23 cellular contexts compared by ENCODE assay signal in genomic region chr1:10178602-10179407, GRCh38. TPM values are rescaled to one million over a fixed set of nuclear protein-coding genes. Genes with fewer than 3 reads are reported as not detected.
DNase-seq lines count a peak whose midpoint lies in the region; ATAC-seq and TF ChIP-seq lines count a peak whose summit lies in the region.
"Had no signal": no experiment of that assay in that cellular context is flagged by ENCODE, and none has a peak within 500 bp of the region (broad histone marks: within the 10 kb centered on the region; RNA-seq: fewer than 3 reads in every experiment).

No MANE protein-coding gene starts in this region.

- H3K4me1 ChIP-seq in NT2/D1 (ENCODE audit: insufficient read depth, insufficient read length) (peaks cover 2% of the 10 kb centered on the region), mesodermal cell (ENCODE audit: control insufficient read depth, insufficient read depth, low read length, poor library complexity, severe bottlenecking) (peaks cover 16% of the 10 kb centered on the region), ovary (ENCODE audit: insufficient read depth) (no peaks in the 10 kb centered on the region)
- H3K4me1 ChIP-seq: Caco-2, sigmoid colon had no signal

- no peaks in the 10 kb centered on the region for H3K27me3 ChIP-seq in NT2/D1 (ENCODE audit: insufficient read depth, insufficient read length)
- H3K27me3 ChIP-seq in ovary, result no peaks in the 10 kb centered on the region
- H3K27me3 ChIP-seq: sigmoid colon had no signal

- H3K36me3 ChIP-seq in NT2/D1 (ENCODE audit: insufficient read depth, insufficient read length, low read length) (peaks cover 23% of the 10 kb centered on the region), mesodermal cell (ENCODE audit: control insufficient read depth, insufficient read depth, low read length) (peaks cover 40% of the 10 kb centered on the region), ovary (no peaks in the 10 kb centered on the region)

- no peak for TF ChIP-seq CTCF in endothelial cell (IDR thresholded peaks at IDR 0.05; ENCODE audit: unreplicated experiment)
- TF ChIP-seq CTCF in ovary (IDR thresholded peaks at IDR 0.05), result no peak

- H3K36me3 Mint-ChIP-seq in endothelial cell (ENCODE audit: low read depth, unreplicated experiment), result peaks cover 30% of the 10 kb centered on the region

- ATAC-seq in GM21528 (IDR thresholded peaks at IDR 0.05; ENCODE audit: low FRiP score, unreplicated experiment), result no peak
- ATAC-seq: activated CD4-positive, alpha-beta T cell treated with anti-CD3 and anti-CD28 coated beads for 36 hours; GM12878 had no signal

- TF ChIP-seq EP300 in ovary (IDR thresholded peaks at IDR 0.05), result no peak

- peak overlapping the region; percentile 79 for H3K27ac ChIP-seq in mesodermal cell (ENCODE audit: low read depth, low read length, severe bottlenecking)
- peak overlapping the region in 1 of 2 donors; percentile 49 for H3K27ac ChIP-seq in ovary
- H3K27ac ChIP-seq: epithelial cell of prostate, HL-60, PC-9, sigmoid colon had no signal

- peaks cover 3% of the 10 kb centered on the region for H3K4me1 Mint-ChIP-seq in endothelial cell (ENCODE audit: unreplicated experiment)
- H3K4me1 Mint-ChIP-seq: activated CD4-positive, alpha-beta T cell treated with anti-CD3 and anti-CD28 coated beads for 36 hours had no signal

- no peak overlapping the region for H3K27ac Mint-ChIP-seq in endothelial cell (ENCODE audit: unreplicated experiment)
- H3K27ac Mint-ChIP-seq: activated CD4-positive, alpha-beta T cell treated with anti-CD3 and anti-CD28 coated beads for 36 hours had no signal

- H3K9me3 ChIP-seq in NT2/D1 (ENCODE audit: insufficient read depth, low read length), result no peaks in the 10 kb centered on the region
- H3K9me3 ChIP-seq in mesodermal cell (ENCODE audit: control insufficient read depth, low read length), result no peaks in the 10 kb centered on the region
- no peaks in the 10 kb centered on the region for H3K9me3 ChIP-seq in ovary
- H3K9me3 ChIP-seq: Caco-2, sigmoid colon, SK-N-SH had no signal

- no peaks in the 10 kb centered on the region for H3K9me3 Mint-ChIP-seq in endothelial cell (ENCODE audit: unreplicated experiment)

- peak overlapping the region; percentile 44 for H3K9ac ChIP-seq in NT2/D1 (ENCODE audit: insufficient read length, low read depth)
- H3K9ac ChIP-seq: SK-N-SH had no signal

- H3K4me3 ChIP-seq in NT2/D1 (ENCODE audit: insufficient read length, low read depth), result no peak overlapping the region
- no peak overlapping the region for H3K4me3 ChIP-seq in mesodermal cell (ENCODE audit: extremely low read depth, insufficient read depth, low read length, poor library complexity, severe bottlenecking)
- no peak overlapping the region for H3K4me3 ChIP-seq in ovary
- H3K4me3 ChIP-seq: GM12878, PC-9, sigmoid colon had no signal

- no peak for TF ChIP-seq POLR2A in ovary (IDR thresholded peaks at IDR 0.05)

- intact Hi-C loops in ovary (cut with DNase I), result no loop called here

- H3K4me3 Mint-ChIP-seq in endothelial cell (ENCODE audit: unreplicated experiment), result peak overlapping the region; percentile 37
- H3K4me3 Mint-ChIP-seq: activated CD4-positive, alpha-beta T cell treated with anti-CD3 and anti-CD28 coated beads for 36 hours had no signal

- DNase-seq in NT2/D1 (ENCODE audit: low read depth, low spot score) (peak; percentile 52), endothelial cell (ENCODE audit: low spot score) (no peak), superior temporal gyrus (ENCODE audit: extremely low spot score) (peak; percentile 32), DMS153 treated with DMSO at 0.1 percent for 48 hours (lab: John Stamatoyannopoulos, UW; ENCODE audit: unreplicated experiment) (no peak), ovary (no peak)
- DNase-seq: activated CD4-positive, alpha-beta T cell treated with anti-CD3 and anti-CD28 coated beads for 36 hours; activated effector memory CD4-positive, alpha-beta T cell treated with Interleukin-2 at 50 U/mL for 16 hours; amniotic stem cell; Caco-2; KBM-7; NCI-H2081 treated with DMSO at 0.1 percent for 48 hours; NCI-H748 treated with DMSO at 0.1 percent for 48 hours; occipital lobe; PC-9; sigmoid colon; SK-N-SH; stimulated activated CD4-positive, alpha-beta T cell treated with anti-CD3 and anti-CD28 coated beads, Interleukin-2, amount 100 ng/mL, for 24 hours; T1000 had no signal

- WGBS in mesodermal cell (ENCODE audit: insufficient coverage in 2 of 2), 2 experiments, result 76 to 78% methylated on average over 16 to 19 of the region's 22 CpGs
- WGBS in ovary, 3 donors, result 51 to 73% (median 55%) methylated on average over 22 of the region's 22 CpGs

- H3K27me3 Mint-ChIP-seq in endothelial cell (ENCODE audit: unreplicated experiment), result no peaks in the 10 kb centered on the region
- H3K27me3 Mint-ChIP-seq: activated CD4-positive, alpha-beta T cell treated with anti-CD3 and anti-CD28 coated beads for 36 hours had no signal

RNA-seq across cellular contexts. Expression of gene KIF1B, which starts 31.6 kb away (rescaled TPM):
- total RNA-seq in endothelial cell (ENCODE audit: unreplicated experiment), result 111 TPM
- polyA plus RNA-seq in mesodermal cell (2013, experiment 1 of 2), result 52.8 TPM
- polyA plus RNA-seq in mesodermal cell (2013, experiment 2 of 2), result 45.4 TPM
- total RNA-seq in ovary, result 10 to 100 TPM; 34.8 to 44.2 (median 38.0) TPM
- polyA plus RNA-seq in ovary, result 10 to 100 TPM; 11.5 to 27.7 TPM

Comparison
In these comparisons a context has a peak if more than half of its experiments do, and no peak if none do; other contexts are left out.
1. DNase-seq: peak in NT2/D1 (single experiment) and superior temporal gyrus (single experiment); none in endothelial cell (single experiment), DMS153 treated with DMSO at 0.1 percent for 48 hours (single experiment) and ovary (0 of 5).